In genomic region chr1:209172286-209172685, GRCh38 we compare ENCODE assay signal across 20 cellular contexts.
"Had no signal": no experiment of that assay in that cellular context is flagged by ENCODE, and none has a peak within 500 bp of the region (broad histone marks: within the 10 kb centered on the region; RNA-seq: fewer than 3 reads in every experiment).

No MANE protein-coding gene starts in this region.

- ATAC-seq: pancreas; psoas muscle; stimulated activated naive CD8-positive, alpha-beta T cell treated with anti-CD3 and anti-CD28 coated beads, Interleukin-15, amount 100 ng/mL, for 72 hours had no signal

- H3K27ac ChIP-seq: cardiac muscle cell, hepatocyte, left ventricle myocardium inferior, pancreas, psoas muscle, right atrium auricular region, tibial artery had no signal

- H3K27me3 ChIP-seq: cardiac muscle cell, hepatocyte, pancreas, right atrium auricular region, tibial artery had no signal

- H3K79me2 ChIP-seq: hepatocyte had no signal

- H3K4me2 ChIP-seq: hepatocyte had no signal

- DNase-seq: activated CD4-positive, alpha-beta memory T cell treated with anti-CD3 and anti-CD28 coated beads for 36 hours; activated CD4-positive, alpha-beta T cell treated with anti-CD3 and anti-CD28 coated beads for 48 hours; activated naive CD4-positive, alpha-beta T cell treated with Interleukin-2 at 50 U/mL for 16 hours; activated naive CD8-positive, alpha-beta T cell treated with anti-CD3 and anti-CD28 coated beads, Interleukin-2, amount 10 ng/mL, durations not matched to agents 7 days and 5 days; activated T-cell treated with anti-CD3 and anti-CD28 coated beads, Interleukin-2, amount 50 U/mL, for 48 hours; amniotic stem cell; cortex of kidney; erythroblast; glutamatergic neuron; left ventricle myocardium inferior; midbrain; pancreas; psoas muscle; stimulated activated CD4-positive, alpha-beta T cell treated with anti-CD3 and anti-CD28 coated beads, Interleukin-12 subunit alpha, Interleukin-12 subunit beta, amount 100 ng/mL, for 4 hours; stimulated activated naive CD8-positive, alpha-beta T cell treated with anti-CD3 and anti-CD28 coated beads, Interleukin-15, amount 100 ng/mL, for 72 hours; T-helper 9 cell; tibial artery had no signal

- H2AFZ ChIP-seq: hepatocyte had no signal

- H3K9me3 ChIP-seq: pancreas, psoas muscle, right atrium auricular region, tibial artery had no signal

- FAIRE-seq: pancreas had no signal

- H3K4me3 ChIP-seq: cardiac muscle cell, hepatocyte, left ventricle myocardium inferior, pancreas, psoas muscle, right atrium auricular region, tibial artery had no signal

- H3K4me1 ChIP-seq: left ventricle myocardium inferior, psoas muscle, right atrium auricular region had no signal

- H3K36me3 ChIP-seq: cardiac muscle cell, left ventricle myocardium inferior, pancreas, right atrium auricular region, tibial artery had no signal
